In the genomic region with DNA sequence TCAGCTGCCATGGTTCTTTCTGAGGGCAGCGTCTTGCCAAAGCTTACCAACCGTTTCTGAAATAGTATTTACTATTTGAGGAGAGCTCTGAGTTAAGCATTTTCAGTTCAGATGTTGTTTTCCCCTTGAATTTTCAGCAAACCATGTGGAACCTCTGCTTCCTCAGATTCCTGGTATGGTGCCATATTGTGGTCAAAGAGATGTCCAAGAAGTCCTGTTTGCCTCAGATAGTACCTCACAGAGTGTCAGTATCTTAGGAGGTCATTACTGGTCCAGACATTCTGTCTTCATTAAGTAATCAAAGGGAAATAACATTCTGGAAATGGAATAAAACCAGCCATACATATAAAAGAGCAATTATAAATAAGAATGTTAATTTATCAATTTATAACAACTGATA, we compare ENCODE assay signal across 16 cellular contexts. TPM values are rescaled to one million over a fixed set of nuclear protein-coding genes. Genes with fewer than 3 reads are reported as not detected.
A peak's percentile ranks its signal among the peaks of the same experiment; 100 is the strongest.
DNase-seq lines count a peak whose midpoint lies in the region; ATAC-seq, FAIRE-seq and TF ChIP-seq lines count a peak whose summit lies in the region.
"Had no signal": no experiment of that assay in that cellular context is flagged by ENCODE, and none has a peak within 500 bp of the region (broad histone marks: within the 10 kb centered on the region; RNA-seq: fewer than 3 reads in every experiment).

No MANE protein-coding gene starts in this region.

- no peaks in the 10 kb centered on the region for H3K9me3 ChIP-seq in CD8-positive, alpha-beta T cell (ENCODE audit: low read length)
- H3K9me3 ChIP-seq in naive thymus-derived CD4-positive, alpha-beta T cell (ENCODE audit: control insufficient read depth in 2 of 3, low read length in 3 of 3) = no peaks in the 10 kb centered on the region
- H3K9me3 ChIP-seq in A673 (ENCODE audit: low read depth, low read length, poor library complexity, severe bottlenecking) = no peaks in the 10 kb centered on the region
- H3K9me3 ChIP-seq: SJCRH30 had no signal

- peak overlapping the region; percentile 59 for H3K27ac ChIP-seq in CD8-positive, alpha-beta T cell (ENCODE audit: low read depth, low read length)
- H3K27ac ChIP-seq in naive thymus-derived CD4-positive, alpha-beta T cell (ENCODE audit: low read depth, low read length) = peak overlapping the region; percentile 80
- no peak overlapping the region for H3K27ac ChIP-seq in A673 (ENCODE audit: low read depth, low read length, poor library complexity, severe bottlenecking)
- H3K27ac ChIP-seq: epithelial cell of prostate, SJCRH30 had no signal

- H3K4me3 ChIP-seq in CD8-positive, alpha-beta T cell (ENCODE audit: low read depth, low read length) = peak overlapping the region; percentile 43
- H3K4me3 ChIP-seq in naive thymus-derived CD4-positive, alpha-beta T cell (ENCODE audit: low read length) = no peak overlapping the region
- H3K4me3 ChIP-seq in A673 (ENCODE audit: low read depth, low read length, poor library complexity, severe bottlenecking) = no peak overlapping the region
- H3K4me3 ChIP-seq: SJCRH30, smooth muscle cell had no signal

- no peaks in the 10 kb centered on the region for H3K36me3 Mint-ChIP-seq in CD8-positive, alpha-beta T cell
- peaks cover 13% of the 10 kb centered on the region for H3K36me3 Mint-ChIP-seq in activated T-helper 1 cell treated with anti-CD3 and anti-CD28 coated beads, Interleukin-12 subunit alpha, Interleukin-12 subunit beta, Interleukin-2, Interleukin-4 antibody, amounts not matched to agents 30 ng/mL and 10 ng/mL and 1 ng/mL, durations not matched to agents 14 hours and 24 hours and 36 hours (ENCODE audit: low read depth)
- peaks cover 4 to 35% (median 9%) of the 10 kb centered on the region in 5 donors for H3K36me3 Mint-ChIP-seq in naive thymus-derived CD4-positive, alpha-beta T cell

- no peak for TF ChIP-seq CTCF in CD8-positive, alpha-beta T cell (IDR thresholded peaks at IDR 0.05)
- no peak for TF ChIP-seq CTCF in A673 (conservative IDR thresholded peaks at IDR 0.05; ENCODE audit: low read depth, low read length)

- no peaks in the 10 kb centered on the region for H3K9me3 Mint-ChIP-seq in CD8-positive, alpha-beta T cell
- peaks cover 26% of the 10 kb centered on the region for H3K9me3 Mint-ChIP-seq in activated T-helper 1 cell treated with anti-CD3 and anti-CD28 coated beads, Interleukin-12 subunit alpha, Interleukin-12 subunit beta, Interleukin-2, Interleukin-4 antibody, amounts not matched to agents 30 ng/mL and 10 ng/mL and 1 ng/mL, durations not matched to agents 14 hours and 24 hours and 36 hours
- peaks cover 2 to 18% (median 9%) of the 10 kb centered on the region in 11 donors for H3K9me3 Mint-ChIP-seq in naive thymus-derived CD4-positive, alpha-beta T cell

- no peak for ATAC-seq in CD8-positive, alpha-beta T cell
- no peak for ATAC-seq in naive thymus-derived CD4-positive, alpha-beta T cell

- peak overlapping the region; percentile 98 for H3K27ac Mint-ChIP-seq in CD8-positive, alpha-beta T cell
- H3K27ac Mint-ChIP-seq in activated T-helper 1 cell treated with anti-CD3 and anti-CD28 coated beads, Interleukin-12 subunit alpha, Interleukin-12 subunit beta, Interleukin-2, Interleukin-4 antibody, amounts not matched to agents 30 ng/mL and 10 ng/mL and 1 ng/mL, durations not matched to agents 14 hours and 24 hours and 36 hours = peak overlapping the region; percentile 79
- H3K27ac Mint-ChIP-seq in naive thymus-derived CD4-positive, alpha-beta T cell = peak overlapping the region; percentile 91 to 99 (median 96)

- H3K4me1 ChIP-seq in CD8-positive, alpha-beta T cell (ENCODE audit: insufficient read depth, low read length) = peaks cover 29% of the 10 kb centered on the region
- H3K4me1 ChIP-seq in naive thymus-derived CD4-positive, alpha-beta T cell (ENCODE audit: control insufficient read depth in 2 of 2, insufficient read depth in 2 of 2, low read length in 2 of 2) = peaks cover 18 to 40% of the 10 kb centered on the region in 2 donors
- H3K4me1 ChIP-seq in A673 (ENCODE audit: insufficient read depth, low read length, poor library complexity, severe bottlenecking) = no peaks in the 10 kb centered on the region
- H3K4me1 ChIP-seq: SJCRH30 had no signal

- H3K36me3 ChIP-seq in CD8-positive, alpha-beta T cell (ENCODE audit: insufficient read depth, low read length) = no peaks in the 10 kb centered on the region
- no peaks in the 10 kb centered on the region for H3K36me3 ChIP-seq in naive thymus-derived CD4-positive, alpha-beta T cell (ENCODE audit: control insufficient read depth in 2 of 3, insufficient read depth in 3 of 3, low read length in 3 of 3)
- no peaks in the 10 kb centered on the region for H3K36me3 ChIP-seq in A673 (ENCODE audit: insufficient read depth, low read length, poor library complexity, severe bottlenecking)
- H3K36me3 ChIP-seq: SJCRH30 had no signal

- POLR2A ChIA-PET in CD8-positive, alpha-beta T cell (lab: Charles Lee) = interaction anchor here (1.2 kb wide), 1 partner anchor 8 kb away, joined by 3 read pairs; no protein-coding TSS in a partner anchor
- POLR2A ChIA-PET in naive thymus-derived CD4-positive, alpha-beta T cell (lab: Charles Lee) = interaction anchor here (2.3 kb wide), 1 partner anchor 44 kb away, joined by 9 read pairs; no protein-coding TSS in a partner anchor
- POLR2A ChIA-PET in A673 (lab: Charles Lee; ENCODE audit: low non-redundant PET) = interaction anchor here (0.7 kb wide), 1 partner anchor 543 kb away, joined by 3 read pairs; no protein-coding TSS in a partner anchor

- peaks cover 50% of the 10 kb centered on the region for H3K4me1 Mint-ChIP-seq in CD8-positive, alpha-beta T cell (ENCODE audit: low read depth)
- peaks cover 61% of the 10 kb centered on the region for H3K4me1 Mint-ChIP-seq in activated T-helper 1 cell treated with anti-CD3 and anti-CD28 coated beads, Interleukin-12 subunit alpha, Interleukin-12 subunit beta, Interleukin-2, Interleukin-4 antibody, amounts not matched to agents 30 ng/mL and 10 ng/mL and 1 ng/mL, durations not matched to agents 14 hours and 24 hours and 36 hours (ENCODE audit: low read depth)
- peaks cover 24 to 60% (median 53%) of the 10 kb centered on the region in 7 donors for H3K4me1 Mint-ChIP-seq in naive thymus-derived CD4-positive, alpha-beta T cell

- no peak for DNase-seq in CD8-positive, alpha-beta T cell
- DNase-seq in GM19239 (ENCODE audit: insufficient read length, low spot score) (no peak), glomerular visceral epithelial cell (ENCODE audit: extremely low spot score) (no peak), A673 (ENCODE audit: low spot score) (no peak), HT-29 (ENCODE audit: low spot score) (no peak)
- no peak for DNase-seq in activated T-helper 1 cell treated with anti-CD3 and anti-CD28 coated beads, Interleukin-12 subunit alpha, Interleukin-12 subunit beta, Interleukin-2, Interleukin-4 antibody, amounts not matched to agents 30 ng/mL and 10 ng/mL and 1 ng/mL, durations not matched to agents 14 hours and 24 hours and 36 hours (ENCODE audit: low spot score)
- no peak for DNase-seq in naive thymus-derived CD4-positive, alpha-beta T cell
- DNase-seq: amniotic stem cell, EL, glutamatergic neuron, NCI-H1105 treated with DMSO at 0.1 percent for 48 hours, SJCRH30 had no signal

- peak; percentile 87 for FAIRE-seq in GM19239 (lab: Jason Lieb, UNC)
- FAIRE-seq: islet of Langerhans had no signal

- no TSS peak for BruUV-seq in A673 (replicated peaks; lab: Mats Ljungman, UMichigan)

- intact Hi-C loops in CD8-positive, alpha-beta T cell (cut with DNase I, micrococcal nuclease) = loop anchor here in 1 of 2 experiments (5.0 kb wide), 1 partner anchor 35 kb away; no protein-coding TSS in a partner anchor
- intact Hi-C loops in activated T-helper 1 cell treated with anti-CD3 and anti-CD28 coated beads, Interleukin-12 subunit alpha, Interleukin-12 subunit beta, Interleukin-2, Interleukin-4 antibody, amounts not matched to agents 30 ng/mL and 10 ng/mL and 1 ng/mL, durations not matched to agents 14 hours and 24 hours and 36 hours (cut with micrococcal nuclease) = no loop called here
- intact Hi-C loops in naive thymus-derived CD4-positive, alpha-beta T cell (cut with micrococcal nuclease) = loop anchor here in 1 of 2 donors (1.0 to 10.0 kb wide), 2 partner anchors 8 to 518 kb away; a partner anchor contains a TSS
- intact Hi-C loops in A673 (cut with micrococcal nuclease; ENCODE audit: unreplicated experiment) = no loop called here

- no peaks in the 10 kb centered on the region for H3K27me3 ChIP-seq in CD8-positive, alpha-beta T cell (ENCODE audit: insufficient read depth, low read length)
- H3K27me3 ChIP-seq in naive thymus-derived CD4-positive, alpha-beta T cell (ENCODE audit: control insufficient read depth in 2 of 2, insufficient read depth in 2 of 2, low read length in 2 of 2) = no peaks in the 10 kb centered on the region
- peaks cover 9% of the 10 kb centered on the region for H3K27me3 ChIP-seq in A673 (replicated peaks; ENCODE audit: insufficient read depth, low read depth, low read length, poor library complexity)
- H3K27me3 ChIP-seq: SJCRH30 had no signal

- CTCF ChIA-PET in CD8-positive, alpha-beta T cell (lab: Charles Lee) = interaction anchor here (1.0 to 1.5 kb wide), 2 partner anchors 42 to 108 kb away, joined by 3 read pairs; no protein-coding TSS in a partner anchor
- CTCF ChIA-PET in naive thymus-derived CD4-positive, alpha-beta T cell (lab: Charles Lee) = interaction anchor here (3.8 kb wide), 1 partner anchor 8 kb away, joined by 12 read pairs; no protein-coding TSS in a partner anchor
- CTCF ChIA-PET in A673 (lab: Charles Lee) = no interaction called here

- peak overlapping the region; percentile 44 for H3K4me3 Mint-ChIP-seq in CD8-positive, alpha-beta T cell
- H3K4me3 Mint-ChIP-seq in activated T-helper 1 cell treated with anti-CD3 and anti-CD28 coated beads, Interleukin-12 subunit alpha, Interleukin-12 subunit beta, Interleukin-2, Interleukin-4 antibody, amounts not matched to agents 30 ng/mL and 10 ng/mL and 1 ng/mL, durations not matched to agents 14 hours and 24 hours and 36 hours = no peak overlapping the region
- peak overlapping the region in 9 of 10 donors; percentile 46 to 94 (median 80) for H3K4me3 Mint-ChIP-seq in naive thymus-derived CD4-positive, alpha-beta T cell

- H3K27me3 Mint-ChIP-seq in CD8-positive, alpha-beta T cell (ENCODE audit: low read depth) = no peaks in the 10 kb centered on the region
- H3K27me3 Mint-ChIP-seq in activated T-helper 1 cell treated with anti-CD3 and anti-CD28 coated beads, Interleukin-12 subunit alpha, Interleukin-12 subunit beta, Interleukin-2, Interleukin-4 antibody, amounts not matched to agents 30 ng/mL and 10 ng/mL and 1 ng/mL, durations not matched to agents 14 hours and 24 hours and 36 hours (ENCODE audit: insufficient read depth) = no peaks in the 10 kb centered on the region
- H3K27me3 Mint-ChIP-seq in naive thymus-derived CD4-positive, alpha-beta T cell = no peaks in the 10 kb centered on the region

RNA-seq across cellular contexts. Expression of a gene that starts 36.6 kb away (rescaled TPM):
- not detected for total RNA-seq in CD8-positive, alpha-beta T cell
- not detected in 2 replicates for total RNA-seq in activated T-helper 1 cell treated with anti-CD3 and anti-CD28 coated beads, Interleukin-12 subunit alpha, Interleukin-12 subunit beta, Interleukin-2, Interleukin-4 antibody, amounts not matched to agents 30 ng/mL and 10 ng/mL and 1 ng/mL, durations not matched to agents 14 hours and 24 hours and 36 hours
- total RNA-seq in naive thymus-derived CD4-positive, alpha-beta T cell = under 1 TPM in 2 of 5 experiments, not detected in 3; 0.05 to 0.13 TPM
- polyA plus RNA-seq in naive thymus-derived CD4-positive, alpha-beta T cell = not detected
- 20.9 and 22.7 TPM in 2 replicates for total RNA-seq in A673 (2021)
- 1.5 and 1.6 TPM in 2 replicates for total RNA-seq in HT-29 (2014; rRNA removed; shearing (Covaris generic))
- total RNA-seq: osteoblast had no signal
